25 cellular contexts compared by ENCODE assay signal in genomic region chr4:7423391-7423790, GRCh38. TPM values are rescaled to one million over a fixed set of nuclear protein-coding genes. Genes with fewer than 3 reads are reported as not detected.
DNase-seq lines count a peak whose midpoint lies in the region; ATAC-seq and TF ChIP-seq lines count a peak whose summit lies in the region.
"Had no signal": no experiment of that assay in that cellular context is flagged by ENCODE, and none has a peak within 500 bp of the region (broad histone marks: within the 10 kb centered on the region; RNA-seq: fewer than 3 reads in every experiment).

No MANE protein-coding gene starts in this region.

- no peak overlapping the region for H3K27ac ChIP-seq in SK-N-SH (ENCODE audit: low read depth in 2 of 2, low read length in 1 of 2)
- H3K27ac ChIP-seq in right atrium auricular region = no peak overlapping the region
- H3K27ac ChIP-seq in heart right ventricle = no peak overlapping the region
- no peak overlapping the region for H3K27ac ChIP-seq in left lung
- peak overlapping the region; percentile 9 for H3K27ac ChIP-seq in thymus (ENCODE audit: low read depth)
- H3K27ac ChIP-seq: 22Rv1, HL-60, KMS-11 had no signal

- H3K36me3 ChIP-seq in SK-N-SH (replicated peaks in 1 of 2; ENCODE audit: control insufficient read depth in 1 of 2, insufficient read depth in 2 of 2, low read length in 1 of 2) (no peaks in the 10 kb centered on the region), right atrium auricular region (no peaks in the 10 kb centered on the region), heart right ventricle (no peaks in the 10 kb centered on the region), left lung (no peaks in the 10 kb centered on the region), thymus (ENCODE audit: control insufficient read depth, insufficient read depth) (no peaks in the 10 kb centered on the region)

- no peaks in the 10 kb centered on the region for H3F3A ChIP-seq in SK-N-SH (replicated peaks; ENCODE audit: insufficient read depth)

- no peak for TF ChIP-seq EP300 in SK-N-SH (IDR thresholded peaks at IDR 0.05; ENCODE audit: borderline replicate concordance in 1 of 2, low read depth in 1 of 2, low read length in 1 of 2)

- no peaks in the 10 kb centered on the region for H3K9me2 ChIP-seq in SK-N-SH

- TF ChIP-seq CTCF in SK-N-SH (IDR thresholded peaks at IDR 0.05) = no peak
- TF ChIP-seq CTCF in right atrium auricular region (IDR thresholded peaks at IDR 0.05) = no peak
- no peak for TF ChIP-seq CTCF in heart right ventricle (IDR thresholded peaks at IDR 0.05)
- no peak for TF ChIP-seq CTCF in left lung (IDR thresholded peaks at IDR 0.05)

- intact Hi-C loops in heart right ventricle (cut with DNase I) (no loop called here), left lung (cut with DNase I) (no loop called here)

- DNase-seq in SK-N-SH (peak; percentile 16), right atrium auricular region (ENCODE audit: low spot score) (peak; percentile 42), heart right ventricle (no peak), left lung (peak; percentile 9 to 43), dermis blood vessel endothelial cell (no peak)
- DNase-seq: AML-193, DMS 273 treated with DMSO at 0.1 percent for 48 hours, DND-41, HFFc6, NCI-H1417, NCI-H187, NCI-H2107, NCI-H510A, NCI-H748 treated with DMSO at 0.1 percent for 48 hours, OCI-M1, RPMI8226 had no signal

- H3K9ac ChIP-seq in SK-N-SH = no peak overlapping the region
- H3K9ac ChIP-seq: KMS-11 had no signal

- CTCF ChIA-PET in SK-N-SH (lab: Yijun Ruan, JAX) = interaction anchor here (1.1 kb wide), 1 partner anchor 127 kb away, joined by 3 read pairs; no protein-coding TSS in a partner anchor

- no peak overlapping the region for H3K4me2 ChIP-seq in SK-N-SH
- H3K4me2 ChIP-seq: KMS-11 had no signal

- H4K20me1 ChIP-seq in SK-N-SH (ENCODE audit: insufficient read depth) = no peaks in the 10 kb centered on the region

- 51% methylated on average over 5 of the region's 5 CpGs for WGBS in SK-N-SH (ENCODE audit: low lambda C conversion rate)
- WGBS in heart right ventricle, 2 donors = 71 to 89% methylated on average over 5 of the region's 5 CpGs
- WGBS in thymus = 89% methylated on average over 5 of the region's 5 CpGs

- no peaks in the 10 kb centered on the region; a peak in 1 of 4 replicates for H3K4me1 ChIP-seq in SK-N-SH (ENCODE audit: control insufficient read depth in 1 of 2, insufficient read depth in 2 of 2, low read depth in 1 of 2, low read length in 1 of 2)
- no peaks in the 10 kb centered on the region for H3K4me1 ChIP-seq in right atrium auricular region
- H3K4me1 ChIP-seq in heart right ventricle = no peaks in the 10 kb centered on the region
- no peaks in the 10 kb centered on the region for H3K4me1 ChIP-seq in left lung
- no peaks in the 10 kb centered on the region for H3K4me1 ChIP-seq in thymus (ENCODE audit: control insufficient read depth, insufficient read depth, low read length)

- H3K4me3 ChIP-seq in SK-N-SH (ENCODE audit: low read depth in 2 of 2, low read length in 1 of 2) = no peak overlapping the region
- H3K4me3 ChIP-seq in right atrium auricular region = no peak overlapping the region
- H3K4me3 ChIP-seq in heart right ventricle = no peak overlapping the region
- H3K4me3 ChIP-seq in left lung = no peak overlapping the region
- no peak overlapping the region for H3K4me3 ChIP-seq in thymus (ENCODE audit: low read length)

- H2AFZ ChIP-seq in SK-N-SH (ENCODE audit: low read depth) = no peak overlapping the region

- no peak for TF ChIP-seq RAD21 in SK-N-SH (IDR thresholded peaks at IDR 0.05; ENCODE audit: low read length)

- ATAC-seq in SK-N-SH treated with all-trans-retinoic acid at 6 μM for 48 hours (no peak), heart right ventricle (no peak), left lung (no peak), HG03521 (IDR thresholded peaks at IDR 0.05; ENCODE audit: unreplicated experiment) (no peak)

- no peaks in the 10 kb centered on the region for H3K9me3 ChIP-seq in SK-N-SH
- H3K9me3 ChIP-seq in right atrium auricular region = no peaks in the 10 kb centered on the region
- peaks cover 0 to 6% (median 0%) of the 10 kb centered on the region in 11 donors for H3K9me3 ChIP-seq in heart right ventricle
- peaks cover 0 to 4% of the 10 kb centered on the region in 2 donors for H3K9me3 ChIP-seq in left lung
- no peaks in the 10 kb centered on the region for H3K9me3 ChIP-seq in thymus (ENCODE audit: control insufficient read depth)

- POLR2A ChIA-PET in SK-N-SH (lab: Yijun Ruan, JAX) = no interaction called here

- H3K79me2 ChIP-seq in SK-N-SH (ENCODE audit: insufficient read depth) = no peaks in the 10 kb centered on the region

- H3K27me3 ChIP-seq in SK-N-SH (ENCODE audit: insufficient read depth) = no peaks in the 10 kb centered on the region
- H3K27me3 ChIP-seq in right atrium auricular region = no peaks in the 10 kb centered on the region
- no peaks in the 10 kb centered on the region for H3K27me3 ChIP-seq in heart right ventricle
- no peaks in the 10 kb centered on the region for H3K27me3 ChIP-seq in left lung
- H3K27me3 ChIP-seq in thymus (ENCODE audit: control insufficient read depth, insufficient read depth) = no peaks in the 10 kb centered on the region

TF ChIP-seq in SK-N-SH, 30 proteins besides CTCF, POLR2A, EP300 and RAD21 (continues in another document):
- TF ChIP-seq USF1 (IDR thresholded peaks at IDR 0.05; ENCODE audit: borderline replicate concordance, low read depth) (no peak), GATA2 (CRISPR knock-in tag; IDR thresholded peaks at IDR 0.05) (no peak), MAX (IDR thresholded peaks at IDR 0.05; ENCODE audit: low read depth) (no peak), TEAD4 (IDR thresholded peaks at IDR 0.05; ENCODE audit: borderline replicate concordance, insufficient read depth) (no peak), POLR2AphosphoS5 (IDR thresholded peaks at IDR 0.05; ENCODE audit: low read depth, low read length) (no peak), FOXJ3 (CRISPR knock-in tag; IDR thresholded peaks at IDR 0.05) (no peak), ELF1 (IDR thresholded peaks at IDR 0.05) (no peak)

TF ChIP-seq in SK-N-SH treated with all-trans-retinoic acid at 6 μM for 48 hours, 23 proteins besides CTCF, POLR2A, EP300 and RAD21:
- no peak for TF ChIP-seq ZFP30 (CRISPR knock-in tag; IDR thresholded peaks at IDR 0.05)

RNA-seq across cellular contexts. Expression of gene PSAPL1, which starts 11.3 kb away (rescaled TPM):
- 0.02 and 0.03 TPM in 2 replicates for polyA plus RNA-seq in SK-N-SH (2012; rRNA removed)
- 0.01 TPM in 2 replicates for polyA plus RNA-seq in SK-N-SH (2012; cell fraction: cytosol; rRNA removed)
- 0.01 and 0.02 TPM in 2 replicates for polyA plus RNA-seq in SK-N-SH (2012; cell fraction: nucleus; rRNA removed)
- total RNA-seq in right atrium auricular region = under 1 TPM in 1 of 2 donors, not detected in 1; 0.12 TPM
- total RNA-seq in heart right ventricle = under 1 TPM in 1 of 10 donors, not detected in 9; 0.05 TPM
- not detected for polyA plus RNA-seq in heart right ventricle
- total RNA-seq in left lung = under 1 TPM; 0.06 to 0.08 TPM
- polyA plus RNA-seq in thymus = 0.64 TPM
- total RNA-seq in dermis blood vessel endothelial cell = not detected in 2 replicates
- total RNA-seq: H4, HFFc6, HT1080 had no signal
- polyA plus RNA-seq: CD14-positive monocyte had no signal

Comparison
In these comparisons a context has a peak if more than half of its experiments do, and no peak if none do; other contexts are left out.
1. DNase-seq: peak in SK-N-SH (single experiment), right atrium auricular region (single experiment) and left lung (2 of 2); none in heart right ventricle (0 of 2) and dermis blood vessel endothelial cell (single experiment).